In the genomic region with DNA sequence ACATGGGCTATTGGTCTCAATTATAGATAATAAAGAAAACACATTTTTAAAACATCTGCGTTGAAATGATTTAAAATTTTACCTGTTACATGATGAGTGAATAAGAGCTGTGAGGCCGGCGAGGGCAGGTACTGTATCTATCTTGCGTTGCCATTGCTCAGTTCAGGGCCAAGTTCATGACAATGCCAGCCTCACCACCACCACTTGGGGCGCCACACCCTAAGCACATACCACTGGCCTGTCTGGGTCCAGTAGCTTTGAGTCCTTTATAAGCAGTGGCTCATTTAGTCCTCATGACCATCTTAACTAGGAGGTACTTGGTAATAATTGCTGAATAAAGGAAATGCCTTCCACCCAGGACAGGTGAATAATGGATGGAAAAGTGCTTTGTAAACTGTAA, we compare ENCODE assay signal across 9 cellular contexts. TPM values are rescaled to one million over a fixed set of nuclear protein-coding genes. Genes with fewer than 3 reads are reported as not detected.
DNase-seq lines count a peak whose midpoint lies in the region; ATAC-seq, FAIRE-seq and TF ChIP-seq lines count a peak whose summit lies in the region.
"Had no signal": no experiment of that assay in that cellular context is flagged by ENCODE, and none has a peak within 500 bp of the region (broad histone marks: within the 10 kb centered on the region; RNA-seq: fewer than 3 reads in every experiment).

No MANE protein-coding gene starts in this region.

- H3K23me2 ChIP-seq in H1 (ENCODE audit: low read depth, low read length): peaks cover 9% of the 10 kb centered on the region

- no peak overlapping the region for H4K5ac ChIP-seq in H1 (ENCODE audit: insufficient read length, low read depth, low read length)

- no peaks in the 10 kb centered on the region for H3F3A ChIP-seq in GM23338 (replicated peaks; ENCODE audit: low read depth)

- CTCF ChIA-PET in CD8-positive, alpha-beta T cell (lab: Charles Lee): interaction anchor here (0.7 to 1.4 kb wide), 3 partner anchors 11 to 336 kb away, joined by 3 read pairs; no protein-coding TSS in a partner anchor
- CTCF ChIA-PET in H1 (lab: Charles Lee; ENCODE audit: partially characterized antibody): interaction anchor here (0.6 to 4.1 kb wide), 39 partner anchors 9 to 914 kb away, joined by 3 to 30 read pairs (median 4); partner anchors contain the start of gene APOL6

- H3K4me3 ChIP-seq in CD8-positive, alpha-beta T cell (ENCODE audit: low read depth, low read length): no peak overlapping the region
- no peak overlapping the region for H3K4me3 ChIP-seq in GM23338
- H3K4me3 ChIP-seq in RWPE2 (ENCODE audit: severe bottlenecking): no peak overlapping the region
- no peak overlapping the region for H3K4me3 ChIP-seq in H1 (ENCODE audit: extremely low read depth in 1 of 4, insufficient read depth in 2 of 4, low read depth in 3 of 4, low read length in 4 of 4)
- no peak overlapping the region for H3K4me3 ChIP-seq in trophoblast cell (ENCODE audit: low read depth, low read length)

- no peak for TF ChIP-seq EP300 in H1 (IDR thresholded peaks at IDR 0.05; ENCODE audit: borderline replicate concordance in 1 of 2, low read depth in 2 of 2, low read length in 2 of 2)

- FAIRE-seq in H1 (lab: Jason Lieb, UNC): peak; percentile 62

- POLR2A ChIA-PET in CD8-positive, alpha-beta T cell (lab: Charles Lee): no interaction called here
- POLR2A ChIA-PET in H1 (lab: Charles Lee; ENCODE audit: partially characterized antibody): interaction anchor here (1.3 kb wide), 2 partner anchors 9 to 17 kb away, joined by 3 to 5 read pairs; partner anchors contain the start of gene APOL6

- H3K4me3 Mint-ChIP-seq in CD8-positive, alpha-beta T cell: no peak overlapping the region
- no peak overlapping the region for H3K4me3 Mint-ChIP-seq in GM23338

- H3K4me1 ChIP-seq in CD8-positive, alpha-beta T cell (ENCODE audit: insufficient read depth, low read length): peaks cover 7% of the 10 kb centered on the region
- no peaks in the 10 kb centered on the region; the same call in 1 of the 2 replicates for H3K4me1 ChIP-seq in GM23338 (ENCODE audit: insufficient read depth)
- peaks cover 17% of the 10 kb centered on the region for H3K4me1 ChIP-seq in RWPE2 (ENCODE audit: insufficient read depth, poor library complexity, severe bottlenecking)
- peaks cover 0 to 18% (median 7%) of the 10 kb centered on the region in 4 experiments; a peak in 6 of 7 replicates for H3K4me1 ChIP-seq in H1 (replicated peaks in 1 of 4; ENCODE audit: control insufficient read depth in 3 of 4, insufficient read depth in 4 of 4, low read length in 3 of 4)
- peaks cover 6 to 7% of the 10 kb centered on the region in 2 experiments for H3K4me1 ChIP-seq in trophoblast cell (ENCODE audit: control insufficient read depth in 1 of 2, insufficient read depth in 2 of 2, low read length in 2 of 2)

- no peak overlapping the region for H3K27ac ChIP-seq in CD8-positive, alpha-beta T cell (ENCODE audit: low read depth, low read length)
- no peak overlapping the region for H3K27ac ChIP-seq in GM23338 (ENCODE audit: low read depth)
- H3K27ac ChIP-seq in RWPE2 (ENCODE audit: poor library complexity, severe bottlenecking): peak overlapping the region; percentile 99
- no peak overlapping the region for H3K27ac ChIP-seq in H1 (ENCODE audit: low read depth, low read length)
- no peak overlapping the region for H3K27ac ChIP-seq in trophoblast cell (ENCODE audit: low read depth, low read length)

- peak; percentile 21 for TF ChIP-seq CTCF in CD8-positive, alpha-beta T cell (IDR thresholded peaks at IDR 0.05)
- TF ChIP-seq CTCF in GM23338 (conservative IDR thresholded peaks at IDR 0.05; ENCODE audit: low read depth in 2 of 2) (peak; percentile 92), RWPE2 (IDR thresholded peaks at IDR 0.05; ENCODE audit: poor library complexity, severe bottlenecking) (peak; percentile 51), H1 (IDR thresholded peaks at IDR 0.05; ENCODE audit: control extremely low read depth in 1 of 3, insufficient read depth in 1 of 3, low read depth in 1 of 3, low read length in 3 of 3) (peak; percentile 87 to 98 (median 98))

- H3K14ac ChIP-seq in H1 (ENCODE audit: insufficient read length) (no peak overlapping the region), trophoblast cell (ENCODE audit: low read length) (no peak overlapping the region)

- no peaks in the 10 kb centered on the region for H3K9me3 ChIP-seq in CD8-positive, alpha-beta T cell (ENCODE audit: low read length)
- no peaks in the 10 kb centered on the region for H3K9me3 ChIP-seq in RWPE2 (ENCODE audit: severe bottlenecking)
- H3K9me3 ChIP-seq in H1 (ENCODE audit: insufficient read depth in 2 of 2, low read depth in 1 of 2, low read length in 1 of 2): no peaks in the 10 kb centered on the region
- H3K9me3 ChIP-seq in trophoblast cell (ENCODE audit: insufficient read depth, low read depth, low read length): peaks cover 4% of the 10 kb centered on the region

- H3K79me1 ChIP-seq in H1 (ENCODE audit: low read depth, low read length): no peaks in the 10 kb centered on the region
- H3K79me1 ChIP-seq in trophoblast cell (ENCODE audit: low read length): peaks cover 8% of the 10 kb centered on the region

- 51% methylated on average over 5 of the region's 5 CpGs; no CpG with 5 or more reads in 1 of the 2 experiments for WGBS in H1 (ENCODE audit: extremely low coverage in 1 of 2, insufficient coverage in 1 of 2, insufficient read length in 1 of 2, insufficient replicate concordance in 2 of 2, low coverage in 1 of 2, low lambda C conversion rate in 2 of 2, missing lambda C conversion rate in 1 of 2), 2 experiments
- no CpG with 5 or more reads among the region's 5 CpGs for WGBS in trophoblast cell (ENCODE audit: extremely low coverage, insufficient coverage, insufficient read length)

- H4K91ac ChIP-seq in H1 (replicated peaks; ENCODE audit: insufficient read length, low read length) (no peak overlapping the region), trophoblast cell (ENCODE audit: low read depth, low read length) (no peak overlapping the region)

- H2BK12ac ChIP-seq in H1 (ENCODE audit: low read depth, low read length) (no peak overlapping the region), trophoblast cell (ENCODE audit: low read length) (no peak overlapping the region)

- ATAC-seq in CD8-positive, alpha-beta T cell: no peak
- ATAC-seq in GM23338: peak; percentile 75
- no peak for ATAC-seq in RWPE2 (ENCODE audit: low read depth)
- ATAC-seq in HG03196 (IDR thresholded peaks at IDR 0.05; ENCODE audit: unreplicated experiment): no peak
- ATAC-seq in GM19395 (IDR thresholded peaks at IDR 0.05; ENCODE audit: unreplicated experiment): no peak

- H3K4me2 ChIP-seq in GM23338 (no peak overlapping the region), H1 (ENCODE audit: insufficient read depth in 1 of 2, low read depth in 2 of 2, low read length in 2 of 2) (no peak overlapping the region), trophoblast cell (ENCODE audit: low read length) (no peak overlapping the region)

- no peak overlapping the region for H2BK20ac ChIP-seq in H1 (ENCODE audit: low read length)

- H3K18ac ChIP-seq in H1 (ENCODE audit: extremely low read depth, low read length) (no peak overlapping the region), trophoblast cell (ENCODE audit: low read length) (no peak overlapping the region)

- H2AFZ ChIP-seq in GM23338 (no peak overlapping the region), H1 (ENCODE audit: low read length) (no peak overlapping the region), trophoblast cell (ENCODE audit: insufficient read depth, low read length, poor library complexity) (no peak overlapping the region)

- H3K27me3 ChIP-seq in CD8-positive, alpha-beta T cell (ENCODE audit: insufficient read depth, low read length): no peaks in the 10 kb centered on the region
- H3K27me3 ChIP-seq in GM23338 (ENCODE audit: insufficient read depth): no peaks in the 10 kb centered on the region
- no peaks in the 10 kb centered on the region for H3K27me3 ChIP-seq in RWPE2 (ENCODE audit: insufficient read depth, poor library complexity, severe bottlenecking)
- peaks cover 0 to 2% (median 0%) of the 10 kb centered on the region in 4 experiments; a peak in 1 of 7 replicates for H3K27me3 ChIP-seq in H1 (replicated peaks in 1 of 4; ENCODE audit: control insufficient read depth in 3 of 4, extremely low read depth in 1 of 4, insufficient read depth in 3 of 4, low read length in 3 of 4)
- H3K27me3 ChIP-seq in trophoblast cell (ENCODE audit: insufficient read depth, low read length): no peaks in the 10 kb centered on the region

- H2BK120ac ChIP-seq in H1 (replicated peaks; ENCODE audit: low read depth, low read length): no peak overlapping the region
- no peak overlapping the region for H2BK120ac ChIP-seq in trophoblast cell (ENCODE audit: insufficient read depth, low read length, poor library complexity)

- no peaks in the 10 kb centered on the region for H3K27me3 Mint-ChIP-seq in CD8-positive, alpha-beta T cell (ENCODE audit: low read depth)
- H3K27me3 Mint-ChIP-seq in GM23338 (ENCODE audit: insufficient read depth, low read depth, poor library complexity): peaks cover 23% of the 10 kb centered on the region

- no peaks in the 10 kb centered on the region for H3K36me3 Mint-ChIP-seq in CD8-positive, alpha-beta T cell
- H3K36me3 Mint-ChIP-seq in GM23338 (ENCODE audit: low read depth): no peaks in the 10 kb centered on the region; the same call in 2 of the 3 replicates

- H3K27ac Mint-ChIP-seq in CD8-positive, alpha-beta T cell: no peak overlapping the region
- H3K27ac Mint-ChIP-seq in GM23338: no peak overlapping the region

- H3K9me2 ChIP-seq in GM23338 (ENCODE audit: insufficient read depth): no peaks in the 10 kb centered on the region

- no peak overlapping the region for H4K12ac ChIP-seq in trophoblast cell (ENCODE audit: low read depth, low read length)

- H3K4me1 Mint-ChIP-seq in CD8-positive, alpha-beta T cell (ENCODE audit: low read depth): peaks cover 28% of the 10 kb centered on the region
- peaks cover 26% of the 10 kb centered on the region for H3K4me1 Mint-ChIP-seq in GM23338

- H3K4ac ChIP-seq in H1 (replicated peaks; ENCODE audit: insufficient read length, low read depth, low read length): no peak overlapping the region
- H3K4ac ChIP-seq in trophoblast cell (ENCODE audit: low read depth, low read length): no peak overlapping the region

- TF ChIP-seq POLR2A in H1 (IDR thresholded peaks at IDR 0.05; ENCODE audit: control extremely low read depth in 1 of 2, low read depth in 2 of 2, low read length in 2 of 2): no peak

- H2BK5ac ChIP-seq in H1 (ENCODE audit: low read depth, low read length) (no peak overlapping the region), trophoblast cell (ENCODE audit: low read depth, low read length, poor library complexity) (no peak overlapping the region)

- intact Hi-C loops in CD8-positive, alpha-beta T cell (cut with DNase I, micrococcal nuclease): no loop called here

- no peak overlapping the region for H3K56ac ChIP-seq in H1 (replicated peaks; ENCODE audit: insufficient read length, low read depth, low read length)

- H2AK5ac ChIP-seq in H1 (ENCODE audit: low read depth, low read length) (no peak overlapping the region), trophoblast cell (ENCODE audit: low read length) (no peak overlapping the region)

- H4K20me1 ChIP-seq in GM23338 (replicated peaks; ENCODE audit: insufficient read depth) (no peaks in the 10 kb centered on the region), H1 (replicated peaks in 1 of 2; ENCODE audit: control insufficient read depth in 1 of 2, insufficient read depth in 2 of 2, low read length in 2 of 2) (peaks cover 0 to 3% of the 10 kb centered on the region in 2 experiments)

- TF ChIP-seq RAD21 in H1 (IDR thresholded peaks at IDR 0.05 in 1 of 2, conservative IDR thresholded peaks at IDR 0.05 in 1 of 2; ENCODE audit: low read depth in 2 of 2, low read length in 2 of 2): peak; percentile 89 to 94

- no peak overlapping the region for H3K9ac ChIP-seq in H1 (replicated peaks in 1 of 4; ENCODE audit: extremely low read depth in 1 of 4, low read depth in 3 of 4, low read length in 3 of 4)
- no peak overlapping the region for H3K9ac ChIP-seq in trophoblast cell (ENCODE audit: low read length)

- H3K9me3 Mint-ChIP-seq in CD8-positive, alpha-beta T cell: no peaks in the 10 kb centered on the region
- peaks cover 4% of the 10 kb centered on the region for H3K9me3 Mint-ChIP-seq in GM23338

- H2BK15ac ChIP-seq in H1 (ENCODE audit: low read length): no peak overlapping the region

- H4K8ac ChIP-seq in H1 (ENCODE audit: extremely low read depth, insufficient read depth, low read length) (no peak overlapping the region), trophoblast cell (ENCODE audit: low read depth, low read length) (no peak overlapping the region)

- no peak overlapping the region for H3K23ac ChIP-seq in H1 (ENCODE audit: insufficient read length)
- no peak overlapping the region for H3K23ac ChIP-seq in trophoblast cell (ENCODE audit: low read length)

- H3K79me2 ChIP-seq in GM23338 (replicated peaks; ENCODE audit: insufficient read depth): no peaks in the 10 kb centered on the region
- no peaks in the 10 kb centered on the region for H3K79me2 ChIP-seq in H1 (ENCODE audit: control insufficient read depth in 1 of 2, insufficient read depth in 2 of 2, low read length in 2 of 2)
- H3K79me2 ChIP-seq in trophoblast cell (ENCODE audit: control insufficient read depth, insufficient read depth, low read length, poor library complexity): no peaks in the 10 kb centered on the region

- H3K36me3 ChIP-seq in CD8-positive, alpha-beta T cell (ENCODE audit: insufficient read depth, low read length): no peaks in the 10 kb centered on the region
- no peaks in the 10 kb centered on the region for H3K36me3 ChIP-seq in GM23338 (ENCODE audit: insufficient read depth)
- no peaks in the 10 kb centered on the region for H3K36me3 ChIP-seq in RWPE2 (ENCODE audit: low read depth)
- no peaks in the 10 kb centered on the region; a peak in 1 of 8 replicates for H3K36me3 ChIP-seq in H1 (ENCODE audit: control insufficient read depth in 2 of 4, insufficient read depth in 4 of 4, low read length in 3 of 4)
- H3K36me3 ChIP-seq in trophoblast cell (ENCODE audit: control insufficient read depth in 1 of 2, insufficient read depth in 2 of 2, low read length in 2 of 2): no peaks in the 10 kb centered on the region

- peak in 2 of 7 experiments; percentile 24 to 30 for DNase-seq in CD8-positive, alpha-beta T cell
- DNase-seq in GM23338 (ENCODE audit: low spot score): peak; percentile 92
- DNase-seq in RWPE2 (ENCODE audit: low spot score): no peak
- peak; percentile 47 to 85 for DNase-seq in H1 (ENCODE audit: low read depth in 1 of 2, low spot score in 2 of 2)
- DNase-seq in trophoblast cell: peak; percentile 62 to 71
- DNase-seq in NCI-H2171 (lab: John Stamatoyannopoulos, UW): no peak

RNA-seq across cellular contexts. Expression of gene MB, which starts 14.5 kb away (rescaled TPM):
- not detected for total RNA-seq in CD8-positive, alpha-beta T cell
- total RNA-seq in GM23338 (2014; rRNA removed; shearing (Covaris generic)): not detected in 2 replicates
- 0.64 TPM in 1 of 2 replicates, not detected in the other for polyA plus RNA-seq in GM23338 (2016; fragmentation: Nextera tagmentation; extraction: Ambion mirVana)
- not detected in 2 replicates for total RNA-seq in H1 (2021; fragmentation: NEBNext Ultra II Directional; extraction: Animal tissue kit (Norgen Biotek cat#: 25700))
- polyA plus RNA-seq in H1 (2011; rRNA removed): 1.5 and 1.7 TPM in 2 replicates
- polyA plus RNA-seq in H1 (2011; cell fraction: cytosol; rRNA removed): 1.6 TPM
- polyA plus RNA-seq in H1 (2011; cell fraction: nucleus; rRNA removed): 1.5 TPM
- 0.31 to 1.7 TPM (median 1.2 TPM) in 4 replicates for polyA plus RNA-seq in H1 (2012, experiment 1 of 2)
- 0.24 TPM for polyA plus RNA-seq in H1 (2012, experiment 2 of 2)
- polyA plus RNA-seq in H1 (2013, experiment 1 of 2): 0.10 TPM
- 0.11 TPM for polyA plus RNA-seq in H1 (2013, experiment 2 of 2)
- polyA minus RNA-seq in H1 (2011; rRNA and poly(A)+ RNA removed): 0.63 TPM in 1 of 2 replicates, not detected in the other
- polyA minus RNA-seq in H1 (2011; cell fraction: cytosol; rRNA and poly(A)+ RNA removed): not detected
- not detected for polyA minus RNA-seq in H1 (2011; cell fraction: nucleus; rRNA and poly(A)+ RNA removed)
- polyA plus RNA-seq in trophoblast cell (2013): 0.70 and 0.71 TPM in 2 replicates
- total RNA-seq: subcutaneous adipose tissue had no signal

RNA-seq across cellular contexts. Expression of gene APOL6, which starts 16.6 kb away (rescaled TPM):
- 10 to 100 TPM; 48.4 to 49.7 TPM for total RNA-seq in CD8-positive, alpha-beta T cell
- 0.08 and 0.14 TPM in 2 replicates for total RNA-seq in GM23338 (2014; rRNA removed; shearing (Covaris generic))
- polyA plus RNA-seq in GM23338 (2016; fragmentation: Nextera tagmentation; extraction: Ambion mirVana) (0.09 and 0.10 TPM in 2 replicates), H1 (2011; rRNA removed) (0.06 and 0.08 TPM in 2 replicates)
- total RNA-seq in H1 (2021; fragmentation: NEBNext Ultra II Directional; extraction: Animal tissue kit (Norgen Biotek cat#: 25700)): 0.13 TPM in 2 replicates
- polyA plus RNA-seq in H1 (2011; cell fraction: cytosol; rRNA removed): 0.10 TPM
- 0.09 TPM for polyA plus RNA-seq in H1 (2011; cell fraction: nucleus; rRNA removed)
- polyA plus RNA-seq in H1 (2012, experiment 1 of 2): 0.08 to 0.17 TPM (median 0.11 TPM) in 4 replicates
- polyA plus RNA-seq in H1 (2012, experiment 2 of 2): 0.04 TPM
- polyA plus RNA-seq in H1 (2013, experiment 1 of 2): 0.10 TPM
- 0.07 TPM for polyA plus RNA-seq in H1 (2013, experiment 2 of 2)
- 0.19 and 0.34 TPM in 2 replicates for polyA minus RNA-seq in H1 (2011; rRNA and poly(A)+ RNA removed)
- polyA minus RNA-seq in H1 (2011; cell fraction: cytosol; rRNA and poly(A)+ RNA removed): 0.22 TPM
- polyA minus RNA-seq in H1 (2011; cell fraction: nucleus; rRNA and poly(A)+ RNA removed): 0.60 TPM
- polyA plus RNA-seq in trophoblast cell (2013): 0.37 and 0.43 TPM in 2 replicates

Comparison
In these comparisons a context has a peak if more than half of its experiments do, and no peak if none do; other contexts are left out.
1. DNase-seq: peak in GM23338 (single experiment), H1 (2 of 2) and trophoblast cell (2 of 2); none in RWPE2 (single experiment) and NCI-H2171 (single experiment).
2. CTCF ChIP-seq: peak in every context shown above with its lines; median percentile 98 in H1; 92 in GM23338; 51 in RWPE2; 21 in CD8-positive, alpha-beta T cell.
3. RNA of gene APOL6, which starts 16.6 kb away (total RNA-seq): 48.4 to 49.7 TPM in CD8-positive, alpha-beta T cell; 0.08 to 0.14 TPM in GM23338 and 0.13 TPM in H1; every median in the first group is over 10 times any median in the second.